ENCODE assay signal across 9 cellular contexts in genomic region chr12:117850048-117850447, GRCh38.
DNase-seq lines count a peak whose midpoint lies in the region; ATAC-seq and FAIRE-seq lines count a peak whose summit lies in the region.
"Had no signal": no experiment of that assay in that cellular context is flagged by ENCODE, and none has a peak within 500 bp of the region (broad histone marks: within the 10 kb centered on the region; RNA-seq: fewer than 3 reads in every experiment).

No MANE protein-coding gene starts in this region.

- H3K27me3 ChIP-seq in small intestine (ENCODE audit: control insufficient read depth in 2 of 2, insufficient read depth in 2 of 2, low read length in 2 of 2): no peaks in the 10 kb centered on the region

- H3K27ac ChIP-seq in small intestine (ENCODE audit: low read depth in 1 of 2, low read length in 1 of 2): no peak overlapping the region

- H3K9me3 ChIP-seq in small intestine (ENCODE audit: control insufficient read depth, low read depth): no peaks in the 10 kb centered on the region

- WGBS in small intestine, 3 donors: 8 to 21% (median 9%) methylated on average over 2 of the region's 2 CpGs

- H3K36me3 Mint-ChIP-seq in stimulated activated memory B cell treated with anti-CD40 and anti-IgM and Interleukin-4, amounts not matched to agents 10 μg/mL and 1 μg/mL and 100 μg/mL, for 72 hours: no peaks in the 10 kb centered on the region
- H3K36me3 Mint-ChIP-seq: activated naive CD4-positive, alpha-beta T cell treated with anti-CD3 and anti-CD28 coated beads, Interleukin-2, amount 50 U/mL, for 24 hours had no signal

- no peaks in the 10 kb centered on the region for H3K4me1 Mint-ChIP-seq in stimulated activated memory B cell treated with anti-CD40 and anti-IgM and Interleukin-4, amounts not matched to agents 10 μg/mL and 1 μg/mL and 100 μg/mL, for 72 hours
- H3K4me1 Mint-ChIP-seq: activated naive CD4-positive, alpha-beta T cell treated with anti-CD3 and anti-CD28 coated beads, Interleukin-2, amount 50 U/mL, for 24 hours had no signal

- no peak overlapping the region for H3K4me3 Mint-ChIP-seq in stimulated activated memory B cell treated with anti-CD40 and anti-IgM and Interleukin-4, amounts not matched to agents 10 μg/mL and 1 μg/mL and 100 μg/mL, for 72 hours
- H3K4me3 Mint-ChIP-seq: activated naive CD4-positive, alpha-beta T cell treated with anti-CD3 and anti-CD28 coated beads, Interleukin-2, amount 50 U/mL, for 24 hours had no signal

- no peak for ATAC-seq in stimulated activated memory B cell treated with anti-CD40 and anti-IgM and Interleukin-4, amounts not matched to agents 10 μg/mL and 1 μg/mL and 100 μg/mL, for 72 hours
- ATAC-seq in GM18868 (IDR thresholded peaks at IDR 0.05; ENCODE audit: unreplicated experiment): no peak

- H3K9me3 Mint-ChIP-seq in stimulated activated memory B cell treated with anti-CD40 and anti-IgM and Interleukin-4, amounts not matched to agents 10 μg/mL and 1 μg/mL and 100 μg/mL, for 72 hours: peaks cover 5% of the 10 kb centered on the region

- FAIRE-seq in frontal cortex (lab: Jason Lieb, UNC) (no peak), small intestine (lab: Jason Lieb, UNC) (no peak)

- H3K36me3 ChIP-seq in small intestine (ENCODE audit: control insufficient read depth in 2 of 2, insufficient read depth in 2 of 2, low read length in 2 of 2): no peaks in the 10 kb centered on the region

- no peak overlapping the region for H3K4me3 ChIP-seq in small intestine (ENCODE audit: low read depth in 1 of 2, low read length in 2 of 2)

- peaks cover 27% of the 10 kb centered on the region for H3K27me3 Mint-ChIP-seq in stimulated activated memory B cell treated with anti-CD40 and anti-IgM and Interleukin-4, amounts not matched to agents 10 μg/mL and 1 μg/mL and 100 μg/mL, for 72 hours

- DNase-seq in SIG-M5 treated with dmso at 0.1 percent for 504 hours (lab: John Stamatoyannopoulos, UW; ENCODE audit: unreplicated experiment) (peak; percentile 44), SIG-M5 (lab: John Stamatoyannopoulos, UW) (no peak), HT-29 (ENCODE audit: low spot score) (peak; percentile 65), SK-N-DZ (ENCODE audit: low spot score) (peak; percentile 52), frontal cortex (ENCODE audit: low spot score in 2 of 2) (peak; percentile 16 to 40), small intestine (peak; percentile 15)

- no peak overlapping the region for H3K27ac Mint-ChIP-seq in stimulated activated memory B cell treated with anti-CD40 and anti-IgM and Interleukin-4, amounts not matched to agents 10 μg/mL and 1 μg/mL and 100 μg/mL, for 72 hours
- H3K27ac Mint-ChIP-seq: activated naive CD4-positive, alpha-beta T cell treated with anti-CD3 and anti-CD28 coated beads, Interleukin-2, amount 50 U/mL, for 24 hours had no signal

- no peaks in the 10 kb centered on the region for H3K4me1 ChIP-seq in small intestine (ENCODE audit: control insufficient read depth in 2 of 2, insufficient read depth in 1 of 2, low read depth in 1 of 2, low read length in 1 of 2)
